8 cellular contexts compared by ENCODE assay signal in the genomic region with DNA sequence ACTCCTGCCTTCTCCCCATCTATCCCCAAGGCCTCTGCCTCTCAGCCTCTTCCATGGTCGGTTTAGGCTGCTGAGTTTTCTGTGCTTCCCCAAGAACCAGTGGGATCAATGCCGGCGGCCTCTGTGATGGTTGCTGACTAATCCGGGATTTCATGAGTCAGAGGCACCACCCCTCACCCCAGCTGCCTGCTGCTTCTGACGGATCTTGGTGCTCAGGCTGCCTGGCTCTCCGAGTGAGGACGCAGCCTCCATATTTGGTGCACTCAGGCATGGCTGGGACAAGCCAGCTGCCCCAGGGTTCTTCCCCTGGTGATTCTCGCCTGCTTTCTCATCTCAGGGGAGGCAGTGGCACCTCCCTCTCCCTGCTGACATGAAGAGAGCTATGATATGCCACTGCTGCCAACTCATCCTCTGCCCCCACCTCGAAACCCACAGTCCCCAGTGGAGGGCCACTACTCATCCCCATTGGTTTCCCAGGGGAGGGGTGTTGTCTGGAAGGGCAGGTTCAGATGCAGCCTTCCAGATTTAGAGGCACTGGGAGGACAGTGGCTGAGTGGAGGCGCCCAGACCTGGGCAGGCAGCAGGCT. TPM values are rescaled to one million over a fixed set of nuclear protein-coding genes. Genes with fewer than 3 reads are reported as not detected.
A peak's percentile ranks its signal among the peaks of the same experiment; 100 is the strongest.
DNase-seq lines count a peak whose midpoint lies in the region; ATAC-seq and TF ChIP-seq lines count a peak whose summit lies in the region.

No MANE protein-coding gene starts in this region.

- H3K27ac ChIP-seq in transverse colon = peak overlapping the region; percentile 54 to 60 (median 58)

- TF ChIP-seq CTCF in HFF-Myc (IDR thresholded peaks at IDR 0.05; ENCODE audit: low read depth, low read length, missing control alignments) (no peak), transverse colon (IDR thresholded peaks at IDR 0.05) (no peak), GM10248 (IDR thresholded peaks at IDR 0.05; ENCODE audit: control extremely low read depth, extremely low read depth, low read depth, missing control alignments) (no peak)

- no peaks in the 10 kb centered on the region for H3K9me3 Mint-ChIP-seq in activated T-helper 2 cell treated with anti-CD3 and anti-CD28 coated beads, Interferon-gamma antibody, Interleukin-2, Interleukin-4, amounts not matched to agents 10 μg/mL and 5 μg/mL and 100 μg/mL, durations not matched to agents 14 hours and 24 hours and 36 hours

- H3K27ac Mint-ChIP-seq in activated T-helper 2 cell treated with anti-CD3 and anti-CD28 coated beads, Interferon-gamma antibody, Interleukin-2, Interleukin-4, amounts not matched to agents 10 μg/mL and 5 μg/mL and 100 μg/mL, durations not matched to agents 14 hours and 24 hours and 36 hours = peak overlapping the region; percentile 42

- no peak overlapping the region for H3K4me3 ChIP-seq in HFF-Myc (replicated peaks; ENCODE audit: low read depth, low read length)
- no peak overlapping the region for H3K4me3 ChIP-seq in transverse colon

- in situ Hi-C loops in transverse colon (cut with MboI; ENCODE audit: low pct_ligation_motif_present in 1 of 4, low pct_unique_long_range_greater_than_20kb in 1 of 4, low sequenced_read_pairs in 3 of 4) = no loop called here

- peaks cover 17 to 44% (median 33%) of the 10 kb centered on the region in 4 donors for H3K4me1 ChIP-seq in transverse colon

- CTCF ChIA-PET in GM10248 (lab: Yijun Ruan, JAX) = interaction anchor here (0.6 to 2.2 kb wide), 6 partner anchors 12 to 157 kb away, joined by 3 to 11 read pairs (median 5); no protein-coding TSS in a partner anchor

- DNase-seq in AG08396 (ENCODE audit: low spot score) (peak; percentile 89), HFF-Myc (ENCODE audit: extremely low read depth, low read depth) (peak; percentile 89), hepatic stellate cell (ENCODE audit: low spot score) (peak; percentile 95), transverse colon (peak; percentile 42), GM10248 (ENCODE audit: extremely low spot score) (no peak)
- no peak for DNase-seq in activated T-helper 2 cell treated with anti-CD3 and anti-CD28 coated beads, Interferon-gamma antibody, Interleukin-2, Interleukin-4, amounts not matched to agents 10 μg/mL and 5 μg/mL and 100 μg/mL, durations not matched to agents 14 hours and 24 hours and 36 hours (ENCODE audit: low spot score)

- no peak for TF ChIP-seq EP300 in transverse colon (IDR thresholded peaks at IDR 0.05; ENCODE audit: low read depth)

- H3K36me3 ChIP-seq in transverse colon = no peaks in the 10 kb centered on the region

- ATAC-seq in GM21367 (IDR thresholded peaks at IDR 0.05; ENCODE audit: unreplicated experiment) (no peak), HG03097 (IDR thresholded peaks at IDR 0.05; ENCODE audit: low FRiP score, unreplicated experiment) (no peak)

- no peak overlapping the region for H3K4me3 Mint-ChIP-seq in activated T-helper 2 cell treated with anti-CD3 and anti-CD28 coated beads, Interferon-gamma antibody, Interleukin-2, Interleukin-4, amounts not matched to agents 10 μg/mL and 5 μg/mL and 100 μg/mL, durations not matched to agents 14 hours and 24 hours and 36 hours (ENCODE audit: low read depth)

- H3K27me3 ChIP-seq in transverse colon = peaks cover 6% of the 10 kb centered on the region

- peaks cover 27% of the 10 kb centered on the region for H3K4me1 Mint-ChIP-seq in activated T-helper 2 cell treated with anti-CD3 and anti-CD28 coated beads, Interferon-gamma antibody, Interleukin-2, Interleukin-4, amounts not matched to agents 10 μg/mL and 5 μg/mL and 100 μg/mL, durations not matched to agents 14 hours and 24 hours and 36 hours (ENCODE audit: low read depth)

- H3K27me3 Mint-ChIP-seq in activated T-helper 2 cell treated with anti-CD3 and anti-CD28 coated beads, Interferon-gamma antibody, Interleukin-2, Interleukin-4, amounts not matched to agents 10 μg/mL and 5 μg/mL and 100 μg/mL, durations not matched to agents 14 hours and 24 hours and 36 hours (ENCODE audit: low read depth) = no peaks in the 10 kb centered on the region

- peaks cover 19% of the 10 kb centered on the region for H3K36me3 Mint-ChIP-seq in activated T-helper 2 cell treated with anti-CD3 and anti-CD28 coated beads, Interferon-gamma antibody, Interleukin-2, Interleukin-4, amounts not matched to agents 10 μg/mL and 5 μg/mL and 100 μg/mL, durations not matched to agents 14 hours and 24 hours and 36 hours (ENCODE audit: low read depth)

- TF ChIP-seq POLR2A in transverse colon (IDR thresholded peaks at IDR 0.05) = no peak

- WGBS in transverse colon (ENCODE audit: low coverage in 1 of 2), 2 donors = 76 to 80% methylated on average over 1 to 10 of the region's 10 CpGs

- intact Hi-C loops in activated T-helper 2 cell treated with anti-CD3 and anti-CD28 coated beads, Interferon-gamma antibody, Interleukin-2, Interleukin-4, amounts not matched to agents 10 μg/mL and 5 μg/mL and 100 μg/mL, durations not matched to agents 14 hours and 24 hours and 36 hours (cut with micrococcal nuclease) = no loop called here
- intact Hi-C loops in transverse colon (cut with DNase I; ENCODE audit: low total_unique reads) = no loop called here

- POLR2A ChIA-PET in GM10248 (lab: Yijun Ruan, JAX) = interaction anchor here (1.1 to 1.5 kb wide), 3 partner anchors 12 to 157 kb away, joined by 4 to 6 read pairs (median 4); a partner anchor contains a TSS

- no peaks in the 10 kb centered on the region for H3K9me3 ChIP-seq in transverse colon

RNA-seq across cellular contexts. Expression of a gene that starts 3.3 kb away (rescaled TPM):
- total RNA-seq in activated T-helper 2 cell treated with anti-CD3 and anti-CD28 coated beads, Interferon-gamma antibody, Interleukin-2, Interleukin-4, amounts not matched to agents 10 μg/mL and 5 μg/mL and 100 μg/mL, durations not matched to agents 14 hours and 24 hours and 36 hours = 47.5 and 52.2 TPM in 2 replicates
- 100 to 1,000 TPM in 1 of 4 donors, 10 to 100 TPM in 3; 56.5 to 106 (median 70.0) TPM for total RNA-seq in transverse colon

RNA-seq across cellular contexts. Expression of a gene that starts 6.2 kb away (rescaled TPM):
- 20.0 and 22.3 TPM in 2 replicates for total RNA-seq in activated T-helper 2 cell treated with anti-CD3 and anti-CD28 coated beads, Interferon-gamma antibody, Interleukin-2, Interleukin-4, amounts not matched to agents 10 μg/mL and 5 μg/mL and 100 μg/mL, durations not matched to agents 14 hours and 24 hours and 36 hours
- total RNA-seq in transverse colon = 10 to 100 TPM in 2 of 4 donors, 1 to 10 TPM in 2; 6.4 to 28.8 (median 11.7) TPM

RNA-seq across cellular contexts. Expression of a gene that starts 13.2 kb away (rescaled TPM):
- 26.5 and 27.1 TPM in 2 replicates for total RNA-seq in activated T-helper 2 cell treated with anti-CD3 and anti-CD28 coated beads, Interferon-gamma antibody, Interleukin-2, Interleukin-4, amounts not matched to agents 10 μg/mL and 5 μg/mL and 100 μg/mL, durations not matched to agents 14 hours and 24 hours and 36 hours
- total RNA-seq in transverse colon = 10 to 100 TPM in 1 of 4 donors, 1 to 10 TPM in 2, under 1 TPM in 1; 0.37 to 37.2 (median 3.3) TPM

RNA-seq across cellular contexts. Expression of a gene that starts 29.6 kb away (rescaled TPM):
- not detected in 2 replicates for total RNA-seq in activated T-helper 2 cell treated with anti-CD3 and anti-CD28 coated beads, Interferon-gamma antibody, Interleukin-2, Interleukin-4, amounts not matched to agents 10 μg/mL and 5 μg/mL and 100 μg/mL, durations not matched to agents 14 hours and 24 hours and 36 hours
- 10 to 100 TPM in 3 of 4 donors, 1 to 10 TPM in 1; 3.6 to 17.1 (median 14.1) TPM for total RNA-seq in transverse colon

RNA-seq across cellular contexts. Expression of a gene that starts 31.0 kb away (rescaled TPM):
- 318 and 321 TPM in 2 replicates for total RNA-seq in activated T-helper 2 cell treated with anti-CD3 and anti-CD28 coated beads, Interferon-gamma antibody, Interleukin-2, Interleukin-4, amounts not matched to agents 10 μg/mL and 5 μg/mL and 100 μg/mL, durations not matched to agents 14 hours and 24 hours and 36 hours
- 100 to 1,000 TPM in 2 of 4 donors, 10 to 100 TPM in 2; 54.2 to 141 (median 103) TPM for total RNA-seq in transverse colon

Comparison
In these comparisons a context has a peak if more than half of its experiments do, and no peak if none do; other contexts are left out.
1. DNase-seq: peak in AG08396 (single experiment), HFF-Myc (single experiment), hepatic stellate cell (single experiment) and transverse colon (single experiment); none in activated T-helper 2 cell treated with anti-CD3 and anti-CD28 coated beads, Interferon-gamma antibody, Interleukin-2, Interleukin-4, amounts not matched to agents 10 μg/mL and 5 μg/mL and 100 μg/mL, durations not matched to agents 14 hours and 24 hours and 36 hours (single experiment) and GM10248 (single experiment).